Comparison of ENCODE assay signal across 1 cellular context in genomic region chr18:48238206-48238605, GRCh38.
TF ChIP-seq lines count a peak whose summit lies in the region.

No MANE protein-coding gene starts in this region.

TF ChIP-seq in HCT116, 20 proteins besides CTCF, POLR2A, EP300 and RAD21 (continued from another document):
- TF ChIP-seq REST (IDR thresholded peaks at IDR 0.05; ENCODE audit: low read depth) = no peak
